35 cellular contexts compared by ENCODE assay signal in the genomic region with DNA sequence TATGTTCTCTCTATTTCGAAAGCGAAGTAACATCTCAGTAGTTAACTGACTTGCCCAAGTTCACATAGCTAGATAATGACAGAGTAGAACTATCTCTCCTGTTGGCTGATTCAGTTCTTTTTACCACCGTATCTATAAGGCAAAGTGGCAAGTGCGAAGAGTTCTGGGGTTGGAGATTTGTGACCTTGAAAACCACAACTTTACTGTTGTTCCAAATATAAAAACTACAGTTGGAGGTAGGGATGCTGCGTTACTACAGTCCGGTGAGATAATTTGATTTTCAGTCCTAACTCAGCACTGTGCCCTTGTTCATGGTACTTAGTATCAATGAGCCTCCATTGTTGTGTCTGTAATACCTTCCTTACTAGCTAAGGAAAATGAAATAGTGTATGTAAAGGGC.
"Had no signal": no experiment of that assay in that cellular context is flagged by ENCODE, and none has a peak within 500 bp of the region (broad histone marks: within the 10 kb centered on the region; RNA-seq: fewer than 3 reads in every experiment).

No MANE protein-coding gene starts in this region.

- H3K9me3 ChIP-seq: adrenal gland, body of pancreas, esophagus muscularis mucosa, gastrocnemius medialis, heart right ventricle had no signal

- H3K4me1 Mint-ChIP-seq: activated CD4-positive, alpha-beta T cell treated with anti-CD3 and anti-CD28 coated beads for 36 hours; activated naive CD8-positive, alpha-beta T cell treated with anti-CD3 and anti-CD28 coated beads, Interleukin-2, amount 50 U/mL, for 24 hours had no signal

- H3K27ac ChIP-seq: adrenal gland, body of pancreas, esophagus muscularis mucosa, foreskin keratinocyte, gastrocnemius medialis, heart right ventricle, hepatocyte had no signal

- H3K36me3 ChIP-seq: adrenal gland, esophagus muscularis mucosa, gastrocnemius medialis, heart right ventricle had no signal

- FAIRE-seq: colon had no signal

- ATAC-seq: activated CD4-positive, alpha-beta T cell treated with anti-CD3 and anti-CD28 coated beads for 36 hours; activated CD8-positive, alpha-beta memory T cell treated with anti-CD3 and anti-CD28 coated beads, Interleukin-2, amount 10 ng/mL, durations not matched to agents 7 days and 5 days; activated CD8-positive, alpha-beta T cell treated with anti-CD3 and anti-CD28 coated beads, Interleukin-2, amount 10 ng/mL, durations not matched to agents 7 days and 5 days; activated naive CD8-positive, alpha-beta T cell treated with anti-CD3 and anti-CD28 coated beads, Interleukin-2, amount 50 U/mL, for 24 hours; body of pancreas; effector memory CD8-positive, alpha-beta T cell; foreskin keratinocyte; gastrocnemius medialis; heart right ventricle; T-helper 17 cell had no signal

- H3K4me3 ChIP-seq: adrenal gland, body of pancreas, esophagus muscularis mucosa, gastrocnemius medialis, heart right ventricle, hepatocyte had no signal

- DNase-seq: activated CD4-positive, alpha-beta memory T cell treated with anti-CD3 and anti-CD28 coated beads for 36 hours; activated CD4-positive, alpha-beta T cell treated with anti-CD3 and anti-CD28 coated beads for 36 hours; activated CD4-positive, alpha-beta T cell treated with anti-CD3 and anti-CD28 coated beads, Interleukin-2, amount 10 ng/mL, durations not matched to agents 24 days and 14 days; activated CD4-positive, CD25-positive, alpha-beta regulatory T cell; activated CD4-positive, CD25-positive, alpha-beta regulatory T cell treated with anti-CD3 and anti-CD28 coated beads, Interleukin-2, amount 50 U/mL, for 72 hours; activated CD8-positive, alpha-beta memory T cell treated with anti-CD3 and anti-CD28 coated beads, Interleukin-2, amount 10 ng/mL, durations not matched to agents 7 days and 5 days; activated CD8-positive, alpha-beta memory T cell treated with anti-CD3 and anti-CD28 coated beads, Interleukin-2, amount 50 U/mL, for 4 hours; activated CD8-positive, alpha-beta T cell treated with anti-CD3 and anti-CD28 coated beads, Interleukin-2, amount 10 ng/mL, durations not matched to agents 7 days and 5 days; activated effector memory CD4-positive, alpha-beta T cell treated with anti-CD3 and anti-CD28 coated beads, Interleukin-2, amount 50 U/mL, for 16 hours; activated naive CD4-positive, alpha-beta T cell treated with anti-CD3 and anti-CD28 coated beads for 36 hours; activated naive CD8-positive, alpha-beta T cell treated with anti-CD3 and anti-CD28 coated beads for 36 hours; activated naive CD8-positive, alpha-beta T cell treated with anti-CD3 and anti-CD28 coated beads, Interleukin-2, amount 50 U/mL, for 24 hours; activated T-cell treated with anti-CD3 and anti-CD28 coated beads, Interleukin-2, amount 50 U/mL, for 1 hour; activated T-cell treated with anti-CD3 and anti-CD28 coated beads, Interleukin-2, amount 50 U/mL, for 48 hours; adrenal gland; amygdala; aorta; body of pancreas; caudate nucleus; cortex of kidney; dermis blood vessel endothelial cell; effector CD4-positive, alpha-beta T cell; effector memory CD8-positive, alpha-beta T cell; gastrocnemius medialis; heart right ventricle; T-helper 17 cell; T1000 had no signal

- H3K27ac Mint-ChIP-seq: activated CD4-positive, alpha-beta memory T cell treated with anti-CD3 and anti-CD28 coated beads for 36 hours; activated CD4-positive, alpha-beta T cell treated with anti-CD3 and anti-CD28 coated beads for 36 hours; activated CD4-positive, alpha-beta T cell treated with anti-CD3 and anti-CD28 coated beads, Interleukin-2, amount 10 ng/mL, durations not matched to agents 24 days and 14 days; activated CD8-positive, alpha-beta memory T cell treated with anti-CD3 and anti-CD28 coated beads, Interleukin-2, amount 10 ng/mL, durations not matched to agents 7 days and 5 days; activated CD8-positive, alpha-beta T cell treated with anti-CD3 and anti-CD28 coated beads, Interleukin-2, amount 10 ng/mL, durations not matched to agents 7 days and 5 days; activated naive CD4-positive, alpha-beta T cell treated with anti-CD3 and anti-CD28 coated beads for 36 hours; activated naive CD4-positive, alpha-beta T cell treated with anti-CD3 and anti-CD28 coated beads, Interleukin-2, amount 50 U/mL, for 24 hours; activated naive CD8-positive, alpha-beta T cell treated with anti-CD3 and anti-CD28 coated beads for 36 hours; activated naive CD8-positive, alpha-beta T cell treated with anti-CD3 and anti-CD28 coated beads, Interleukin-2, amount 50 U/mL, for 24 hours; activated T-helper 1 cell treated with anti-CD3 and anti-CD28 coated beads, Interleukin-12 subunit alpha, Interleukin-12 subunit beta, Interleukin-2, Interleukin-4 antibody, amounts not matched to agents 30 ng/mL and 10 ng/mL and 1 ng/mL, durations not matched to agents 14 hours and 24 hours and 36 hours; activated T-helper 2 cell treated with anti-CD3 and anti-CD28 coated beads, Interferon-gamma antibody, Interleukin-2, Interleukin-4, amounts not matched to agents 10 μg/mL and 5 μg/mL and 100 μg/mL, durations not matched to agents 14 hours and 24 hours and 36 hours; effector memory CD8-positive, alpha-beta T cell; T-helper 17 cell; T-helper 2 cell treated with Interferon-gamma antibody and Interleukin-4, amounts not matched to agents 5 μg/mL and 100 μg/mL, for 36 hours had no signal

- H3K4me1 ChIP-seq: adrenal gland, esophagus muscularis mucosa, gastrocnemius medialis, heart right ventricle had no signal

- H3K36me3 Mint-ChIP-seq: activated CD4-positive, alpha-beta memory T cell treated with anti-CD3 and anti-CD28 coated beads for 36 hours; activated CD8-positive, alpha-beta memory T cell treated with anti-CD3 and anti-CD28 coated beads, Interleukin-2, amount 10 ng/mL, durations not matched to agents 7 days and 5 days; activated naive CD4-positive, alpha-beta T cell treated with anti-CD3 and anti-CD28 coated beads, Interleukin-2, amount 50 U/mL, for 24 hours; activated naive CD8-positive, alpha-beta T cell treated with anti-CD3 and anti-CD28 coated beads for 36 hours had no signal

- H3K27me3 ChIP-seq: adrenal gland, body of pancreas, gastrocnemius medialis, hepatocyte had no signal

- H3K9me3 Mint-ChIP-seq: activated CD4-positive, alpha-beta memory T cell treated with anti-CD3 and anti-CD28 coated beads for 36 hours; activated CD4-positive, alpha-beta T cell treated with anti-CD3 and anti-CD28 coated beads, Interleukin-2, amount 10 ng/mL, durations not matched to agents 24 days and 14 days; activated naive CD4-positive, alpha-beta T cell treated with anti-CD3 and anti-CD28 coated beads for 36 hours; activated naive CD4-positive, alpha-beta T cell treated with anti-CD3 and anti-CD28 coated beads, Interleukin-2, amount 50 U/mL, for 24 hours; activated naive CD8-positive, alpha-beta T cell treated with anti-CD3 and anti-CD28 coated beads for 36 hours; activated naive CD8-positive, alpha-beta T cell treated with anti-CD3 and anti-CD28 coated beads, Interleukin-2, amount 50 U/mL, for 24 hours; activated T-helper 1 cell treated with anti-CD3 and anti-CD28 coated beads, Interleukin-12 subunit alpha, Interleukin-12 subunit beta, Interleukin-2, Interleukin-4 antibody, amounts not matched to agents 30 ng/mL and 10 ng/mL and 1 ng/mL, durations not matched to agents 14 hours and 24 hours and 36 hours; activated T-helper 2 cell treated with anti-CD3 and anti-CD28 coated beads, Interferon-gamma antibody, Interleukin-2, Interleukin-4, amounts not matched to agents 10 μg/mL and 5 μg/mL and 100 μg/mL, durations not matched to agents 14 hours and 24 hours and 36 hours; effector memory CD8-positive, alpha-beta T cell; T-helper 2 cell treated with Interferon-gamma antibody and Interleukin-4, amounts not matched to agents 5 μg/mL and 100 μg/mL, for 36 hours had no signal

- H3K4me3 Mint-ChIP-seq: activated CD4-positive, alpha-beta memory T cell treated with anti-CD3 and anti-CD28 coated beads for 36 hours; activated CD4-positive, alpha-beta T cell treated with anti-CD3 and anti-CD28 coated beads for 36 hours; activated CD4-positive, alpha-beta T cell treated with anti-CD3 and anti-CD28 coated beads, Interleukin-2, amount 10 ng/mL, durations not matched to agents 24 days and 14 days; activated CD8-positive, alpha-beta memory T cell treated with anti-CD3 and anti-CD28 coated beads, Interleukin-2, amount 10 ng/mL, durations not matched to agents 7 days and 5 days; activated CD8-positive, alpha-beta T cell treated with anti-CD3 and anti-CD28 coated beads, Interleukin-2, amount 10 ng/mL, durations not matched to agents 7 days and 5 days; activated naive CD4-positive, alpha-beta T cell treated with anti-CD3 and anti-CD28 coated beads for 36 hours; activated naive CD4-positive, alpha-beta T cell treated with anti-CD3 and anti-CD28 coated beads, Interleukin-2, amount 50 U/mL, for 24 hours; activated naive CD8-positive, alpha-beta T cell treated with anti-CD3 and anti-CD28 coated beads for 36 hours; activated naive CD8-positive, alpha-beta T cell treated with anti-CD3 and anti-CD28 coated beads, Interleukin-2, amount 50 U/mL, for 24 hours; activated T-helper 1 cell treated with anti-CD3 and anti-CD28 coated beads, Interleukin-12 subunit alpha, Interleukin-12 subunit beta, Interleukin-2, Interleukin-4 antibody, amounts not matched to agents 30 ng/mL and 10 ng/mL and 1 ng/mL, durations not matched to agents 14 hours and 24 hours and 36 hours; effector memory CD8-positive, alpha-beta T cell; T-helper 17 cell; T-helper 2 cell treated with Interferon-gamma antibody and Interleukin-4, amounts not matched to agents 5 μg/mL and 100 μg/mL, for 36 hours had no signal
